ENCODE assay signal across 1 cellular context in genomic region chr13:43041368-43041921, GRCh38.
A peak's percentile ranks its signal among the peaks of the same experiment; 100 is the strongest.
TF ChIP-seq lines count a peak whose summit lies in the region.

No MANE protein-coding gene starts in this region.

TF ChIP-seq in GM12878, 131 proteins besides CTCF, POLR2A, EP300 and RAD21:
- peak; percentile 29 to 48; a peak in 3 of 4 replicates for TF ChIP-seq IKZF2 (IDR thresholded peaks at IDR 0.05)
- TF ChIP-seq YY1 (IDR thresholded peaks at IDR 0.05; ENCODE audit: low read depth, low read length), result no peak
- TF ChIP-seq ZNF687 (IDR thresholded peaks at IDR 0.05), result peak; percentile 95
- 0 out of 3 replicates have a peak, but pooled peaks have one; percentile 39 for TF ChIP-seq POU2F2 (IDR thresholded peaks at IDR 0.05; ENCODE audit: borderline replicate concordance, low read depth, low read length)
- TF ChIP-seq SPI1 (IDR thresholded peaks at IDR 0.05; ENCODE audit: borderline replicate concordance, insufficient read depth, low read depth, low read length), result no peak
- TF ChIP-seq NR2F1 (conservative IDR thresholded peaks at IDR 0.05), result 0 out of 2 replicates have a peak, but pooled peaks have one; percentile 44
- TF ChIP-seq PRDM15 (CRISPR knock-in tag; IDR thresholded peaks at IDR 0.05), result peak; percentile 24; the same call in 1 of the 2 replicates
- peak; percentile 98 for TF ChIP-seq ZNF592 (IDR thresholded peaks at IDR 0.05)
- TF ChIP-seq TCF7 (IDR thresholded peaks at IDR 0.05; ENCODE audit: borderline replicate concordance), result no peak
- no peak for TF ChIP-seq SMARCA5 (IDR thresholded peaks at IDR 0.05)
- no peak for TF ChIP-seq DPF2 (IDR thresholded peaks at IDR 0.05)
- no peak for TF ChIP-seq NR2C2 (IDR thresholded peaks at IDR 0.05; ENCODE audit: borderline replicate concordance, control insufficient read depth, insufficient read length, low read depth)
- TF ChIP-seq PKNOX1 (IDR thresholded peaks at IDR 0.05), result no peak
- no peak for TF ChIP-seq TAF1 (IDR thresholded peaks at IDR 0.05; ENCODE audit: borderline replicate concordance, low read depth, low read length)
- 0 out of 2 replicates have a peak, but pooled peaks have one; percentile 56 for TF ChIP-seq TCF12 (IDR thresholded peaks at IDR 0.05; ENCODE audit: low read depth, low read length)
- TF ChIP-seq ESRRA (IDR thresholded peaks at IDR 0.05; ENCODE audit: low read length), result peak; percentile 86; the same call in 1 of the 2 replicates
- 0 out of 2 replicates have a peak, but pooled peaks have one; percentile 28 for TF ChIP-seq TCF3 (IDR thresholded peaks at IDR 0.05; ENCODE audit: borderline replicate concordance, insufficient read depth, low read depth, low read length)
- TF ChIP-seq ZBTB4 (CRISPR knock-in tag; IDR thresholded peaks at IDR 0.05), result peak; percentile 53; the same call in 1 of the 2 replicates
